ENCODE assay signal across 2 cellular contexts in the genomic region with DNA sequence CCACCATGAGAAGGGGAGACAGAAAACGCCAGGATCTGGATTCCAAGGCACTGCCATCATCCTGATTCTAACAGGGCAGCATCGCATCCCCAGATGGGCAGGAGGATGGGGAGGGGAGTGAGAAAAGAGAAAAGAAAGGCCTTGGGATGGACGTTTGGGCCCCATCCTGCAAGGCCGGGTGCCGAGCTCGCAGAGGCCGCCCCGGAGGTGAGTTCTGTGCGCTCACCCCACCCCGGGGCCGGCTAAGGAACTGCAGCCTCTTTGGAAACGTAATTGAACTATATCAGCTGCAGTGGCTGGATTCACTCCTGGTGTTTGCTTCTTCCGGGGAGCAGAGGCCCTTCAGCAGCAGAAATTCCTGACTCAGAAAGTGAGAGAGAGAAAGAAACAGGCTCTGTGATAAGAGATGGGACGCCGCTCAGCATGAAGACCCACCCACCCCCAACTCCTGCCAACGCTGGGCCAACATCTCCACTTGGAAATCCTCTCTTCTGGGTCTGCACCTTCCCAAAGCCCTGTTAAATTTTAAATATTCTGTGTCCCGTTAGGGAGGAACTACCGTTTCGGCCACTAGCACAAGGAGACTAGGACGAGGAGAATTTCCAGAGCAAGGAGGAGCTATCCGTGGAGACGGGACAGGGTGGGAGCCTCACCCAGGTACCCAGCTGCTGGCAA.
A peak's percentile ranks its signal among the peaks of the same experiment; 100 is the strongest.
TF ChIP-seq lines count a peak whose summit lies in the region.

No MANE protein-coding gene starts in this region.

TF ChIP-seq in HEK293, 187 proteins besides CTCF, POLR2A, EP300 and RAD21 (continued from another document):
- TF ChIP-seq RBAK (tag by site-specific recombination; IDR thresholded peaks at IDR 0.05) (no peak), ZNF600 (tag by site-specific recombination; IDR thresholded peaks at IDR 0.05) (peak; percentile 60), ZNF354C (tag by site-specific recombination; IDR thresholded peaks at IDR 0.05; ENCODE audit: borderline replicate concordance, low read depth) (no peak), ZBTB20 (tag by site-specific recombination; IDR thresholded peaks at IDR 0.05) (peak; percentile 31; the same call in 1 of the 2 replicates), ZNF654 (tag by site-specific recombination; IDR thresholded peaks at IDR 0.05; ENCODE audit: low read depth) (peak; percentile 37), HOXD13 (CRISPR knock-in tag; IDR thresholded peaks at IDR 0.05; ENCODE audit: borderline replicate concordance) (no peak), ZSCAN30 (tag by site-specific recombination; IDR thresholded peaks at IDR 0.05) (0 out of 2 replicates have a peak, but pooled peaks have one; percentile 38), ZNF214 (tag by site-specific recombination; IDR thresholded peaks at IDR 0.05; ENCODE audit: borderline replicate concordance) (no peak), ZNF175 (tag by site-specific recombination; IDR thresholded peaks at IDR 0.05) (no peak), ZNF184 (tag by site-specific recombination; IDR thresholded peaks at IDR 0.05) (no peak), ZNF792 (tag by site-specific recombination; IDR thresholded peaks at IDR 0.05) (no peak), ZBTB17 (tag by site-specific recombination; IDR thresholded peaks at IDR 0.05) (peak; percentile 90)
- TF ChIP-seq, protein P1, sequence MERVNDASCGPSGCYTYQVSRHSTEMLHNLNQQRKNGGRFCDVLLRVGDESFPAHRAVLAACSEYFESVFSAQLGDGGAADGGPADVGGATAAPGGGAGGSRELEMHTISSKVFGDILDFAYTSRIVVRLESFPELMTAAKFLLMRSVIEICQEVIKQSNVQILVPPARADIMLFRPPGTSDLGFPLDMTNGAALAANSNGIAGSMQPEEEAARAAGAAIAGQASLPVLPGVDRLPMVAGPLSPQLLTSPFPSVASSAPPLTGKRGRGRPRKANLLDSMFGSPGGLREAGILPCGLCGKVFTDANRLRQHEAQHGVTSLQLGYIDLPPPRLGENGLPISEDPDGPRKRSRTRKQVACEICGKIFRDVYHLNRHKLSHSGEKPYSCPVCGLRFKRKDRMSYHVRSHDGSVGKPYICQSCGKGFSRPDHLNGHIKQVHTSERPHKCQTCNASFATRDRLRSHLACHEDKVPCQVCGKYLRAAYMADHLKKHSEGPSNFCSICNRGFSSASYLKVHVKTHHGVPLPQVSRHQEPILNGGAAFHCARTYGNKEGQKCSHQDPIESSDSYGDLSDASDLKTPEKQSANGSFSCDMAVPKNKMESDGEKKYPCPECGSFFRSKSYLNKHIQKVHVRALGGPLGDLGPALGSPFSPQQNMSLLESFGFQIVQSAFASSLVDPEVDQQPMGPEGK (tag by site-specific recombination; IDR thresholded peaks at IDR 0.05), result peak; percentile 46; the same call in 1 of the 2 replicates
TF ChIP-seq in HEK293: peak in this region for 9.

TF ChIP-seq in GM12878, 131 proteins besides CTCF, POLR2A, EP300 and RAD21:
- TF ChIP-seq, protein P2, sequence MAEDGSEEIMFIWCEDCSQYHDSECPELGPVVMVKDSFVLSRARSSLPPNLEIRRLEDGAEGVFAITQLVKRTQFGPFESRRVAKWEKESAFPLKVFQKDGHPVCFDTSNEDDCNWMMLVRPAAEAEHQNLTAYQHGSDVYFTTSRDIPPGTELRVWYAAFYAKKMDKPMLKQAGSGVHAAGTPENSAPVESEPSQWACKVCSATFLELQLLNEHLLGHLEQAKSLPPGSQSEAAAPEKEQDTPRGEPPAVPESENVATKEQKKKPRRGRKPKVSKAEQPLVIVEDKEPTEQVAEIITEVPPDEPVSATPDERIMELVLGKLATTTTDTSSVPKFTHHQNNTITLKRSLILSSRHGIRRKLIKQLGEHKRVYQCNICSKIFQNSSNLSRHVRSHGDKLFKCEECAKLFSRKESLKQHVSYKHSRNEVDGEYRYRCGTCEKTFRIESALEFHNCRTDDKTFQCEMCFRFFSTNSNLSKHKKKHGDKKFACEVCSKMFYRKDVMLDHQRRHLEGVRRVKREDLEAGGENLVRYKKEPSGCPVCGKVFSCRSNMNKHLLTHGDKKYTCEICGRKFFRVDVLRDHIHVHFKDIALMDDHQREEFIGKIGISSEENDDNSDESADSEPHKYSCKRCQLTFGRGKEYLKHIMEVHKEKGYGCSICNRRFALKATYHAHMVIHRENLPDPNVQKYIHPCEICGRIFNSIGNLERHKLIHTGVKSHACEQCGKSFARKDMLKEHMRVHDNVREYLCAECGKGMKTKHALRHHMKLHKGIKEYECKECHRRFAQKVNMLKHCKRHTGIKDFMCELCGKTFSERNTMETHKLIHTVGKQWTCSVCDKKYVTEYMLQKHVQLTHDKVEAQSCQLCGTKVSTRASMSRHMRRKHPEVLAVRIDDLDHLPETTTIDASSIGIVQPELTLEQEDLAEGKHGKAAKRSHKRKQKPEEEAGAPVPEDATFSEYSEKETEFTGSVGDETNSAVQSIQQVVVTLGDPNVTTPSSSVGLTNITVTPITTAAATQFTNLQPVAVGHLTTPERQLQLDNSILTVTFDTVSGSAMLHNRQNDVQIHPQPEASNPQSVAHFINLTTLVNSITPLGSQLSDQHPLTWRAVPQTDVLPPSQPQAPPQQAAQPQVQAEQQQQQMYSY (CRISPR knock-in tag; IDR thresholded peaks at IDR 0.05), result no peak
- TF ChIP-seq KDM1A (IDR thresholded peaks at IDR 0.05; ENCODE audit: borderline replicate concordance), result no peak
- TF ChIP-seq YY1 (IDR thresholded peaks at IDR 0.05; ENCODE audit: low read depth, low read length), result peak; percentile 72; the same call in 1 of the 2 replicates
- TF ChIP-seq RELA (IDR thresholded peaks at IDR 0.05; ENCODE audit: borderline replicate concordance, partially characterized antibody), result no peak
- no peak for TF ChIP-seq POLR2AphosphoS2 (IDR thresholded peaks at IDR 0.05; ENCODE audit: low read depth, low read length)
- TF ChIP-seq REST (IDR thresholded peaks at IDR 0.05; ENCODE audit: low read depth, low read length), result no peak
- TF ChIP-seq ZNF24 (IDR thresholded peaks at IDR 0.05), result no peak
- no peak for TF ChIP-seq BCL11A (IDR thresholded peaks at IDR 0.05; ENCODE audit: low read depth, low read length)
- peak; percentile 82 for TF ChIP-seq SMC3 (IDR thresholded peaks at IDR 0.05; ENCODE audit: borderline replicate concordance, low read length)
- TF ChIP-seq MYC (IDR thresholded peaks at IDR 0.05; ENCODE audit: insufficient read depth, insufficient read length, insufficient replicate concordance, low read length, severe bottlenecking), result no peak
- 0 out of 2 replicates have a peak, but pooled peaks have one; percentile 16 for TF ChIP-seq TCF12 (IDR thresholded peaks at IDR 0.05; ENCODE audit: low read depth, low read length)
- TF ChIP-seq TCF7 (IDR thresholded peaks at IDR 0.05; ENCODE audit: borderline replicate concordance), result no peak
- TF ChIP-seq SMARCA5 (IDR thresholded peaks at IDR 0.05), result peak; percentile 29; the same call in 1 of the 2 replicates
- no peak for TF ChIP-seq PAX8 (IDR thresholded peaks at IDR 0.05)
- no peak for TF ChIP-seq KAT2A (conservative IDR thresholded peaks at IDR 0.05; ENCODE audit: control insufficient read depth, low read depth, low read length)
- TF ChIP-seq ZSCAN29 (IDR thresholded peaks at IDR 0.05), result no peak
- no peak; the same call in 1 of the 2 replicates for TF ChIP-seq HDGF (IDR thresholded peaks at IDR 0.05)
- no peak for TF ChIP-seq IRF5 (IDR thresholded peaks at IDR 0.05; ENCODE audit: borderline replicate concordance)
- TF ChIP-seq, protein P3, sequence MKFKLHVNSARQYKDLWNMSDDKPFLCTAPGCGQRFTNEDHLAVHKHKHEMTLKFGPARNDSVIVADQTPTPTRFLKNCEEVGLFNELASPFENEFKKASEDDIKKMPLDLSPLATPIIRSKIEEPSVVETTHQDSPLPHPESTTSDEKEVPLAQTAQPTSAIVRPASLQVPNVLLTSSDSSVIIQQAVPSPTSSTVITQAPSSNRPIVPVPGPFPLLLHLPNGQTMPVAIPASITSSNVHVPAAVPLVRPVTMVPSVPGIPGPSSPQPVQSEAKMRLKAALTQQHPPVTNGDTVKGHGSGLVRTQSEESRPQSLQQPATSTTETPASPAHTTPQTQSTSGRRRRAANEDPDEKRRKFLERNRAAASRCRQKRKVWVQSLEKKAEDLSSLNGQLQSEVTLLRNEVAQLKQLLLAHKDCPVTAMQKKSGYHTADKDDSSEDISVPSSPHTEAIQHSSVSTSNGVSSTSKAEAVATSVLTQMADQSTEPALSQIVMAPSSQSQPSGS (IDR thresholded peaks at IDR 0.05; ENCODE audit: low read length), result no peak
- no peak for TF ChIP-seq SREBF1 (IDR thresholded peaks at IDR 0.05; ENCODE audit: low read length)
